Comparison of ENCODE assay signal across 16 cellular contexts in genomic region chr10:121426307-121426706, GRCh38.
DNase-seq lines count a peak whose midpoint lies in the region; ATAC-seq lines count a peak whose summit lies in the region.
"Had no signal": no experiment of that assay in that cellular context is flagged by ENCODE, and none has a peak within 500 bp of the region (broad histone marks: within the 10 kb centered on the region; RNA-seq: fewer than 3 reads in every experiment).

No MANE protein-coding gene starts in this region.

- H3K79me2 ChIP-seq in mesendoderm (ENCODE audit: control insufficient read depth, insufficient read depth, low read length) = no peaks in the 10 kb centered on the region

- no peak overlapping the region for H2AK5ac ChIP-seq in mesendoderm (ENCODE audit: low read length)

- no peak overlapping the region for H3K18ac ChIP-seq in mesendoderm (ENCODE audit: low read length)

- no peak overlapping the region for H3K27ac ChIP-seq in mesendoderm (ENCODE audit: low read depth, low read length)
- H3K27ac ChIP-seq: breast epithelium, heart right ventricle, suprapubic skin, WERI-Rb-1 had no signal

- no peaks in the 10 kb centered on the region for H3K4me1 ChIP-seq in mesendoderm (ENCODE audit: control insufficient read depth, low read depth, low read length)
- H3K4me1 ChIP-seq: breast epithelium, heart right ventricle, suprapubic skin had no signal

- peak; percentile 55 for ATAC-seq in HG03280 (IDR thresholded peaks at IDR 0.05; ENCODE audit: unreplicated experiment)
- ATAC-seq in GM18498 (IDR thresholded peaks at IDR 0.05; ENCODE audit: unreplicated experiment) = no peak
- ATAC-seq: heart right ventricle had no signal

- no peak overlapping the region for H2BK5ac ChIP-seq in mesendoderm (ENCODE audit: low read length)

- H3K9me3 Mint-ChIP-seq in activated CD4-positive, alpha-beta T cell treated with anti-CD3 and anti-CD28 coated beads, Interleukin-2, amount 10 ng/mL, durations not matched to agents 24 days and 14 days = no peaks in the 10 kb centered on the region

- no peak overlapping the region for H2BK15ac ChIP-seq in mesendoderm (replicated peaks; ENCODE audit: low read depth)

- DNase-seq in EH (ENCODE audit: low read depth) = peak; percentile 5
- DNase-seq in RPMI7951 (ENCODE audit: low read depth) = peak; percentile 37
- DNase-seq in mesendoderm = peak; percentile 72
- no peak for DNase-seq in activated CD4-positive, alpha-beta T cell treated with anti-CD3 and anti-CD28 coated beads for 1 hour
- no peak for DNase-seq in activated CD4-positive, alpha-beta T cell treated with anti-CD3 and anti-CD28 coated beads, Interleukin-2, amount 10 ng/mL, durations not matched to agents 24 days and 14 days
- DNase-seq: activated naive CD8-positive, alpha-beta T cell treated with anti-CD3 and anti-CD28 coated beads, Interleukin-2, amount 10 ng/mL, durations not matched to agents 7 days and 5 days; DMS153; heart right ventricle; MV-4-11; occipital lobe; stimulated activated CD4-positive, alpha-beta T cell treated with anti-CD3 and anti-CD28 coated beads, Interleukin-2, amount 100 ng/mL, for 48 hours; WERI-Rb-1 had no signal

- H3K4me1 Mint-ChIP-seq in activated CD4-positive, alpha-beta T cell treated with anti-CD3 and anti-CD28 coated beads, Interleukin-2, amount 10 ng/mL, durations not matched to agents 24 days and 14 days = no peaks in the 10 kb centered on the region
- H3K4me1 Mint-ChIP-seq: activated naive CD8-positive, alpha-beta T cell treated with anti-CD3 and anti-CD28 coated beads, Interleukin-2, amount 10 ng/mL, durations not matched to agents 7 days and 5 days had no signal

- no peak overlapping the region for H3K23ac ChIP-seq in mesendoderm (ENCODE audit: low read length)

- H3K4me2 ChIP-seq in mesendoderm (ENCODE audit: low read length) = no peak overlapping the region

- intact Hi-C loops in activated CD4-positive, alpha-beta T cell treated with anti-CD3 and anti-CD28 coated beads, Interleukin-2, amount 10 ng/mL, durations not matched to agents 24 days and 14 days (cut with micrococcal nuclease) = no loop called here

- no peak overlapping the region for H4K8ac ChIP-seq in mesendoderm (ENCODE audit: low read depth, low read length)

- H3K27me3 Mint-ChIP-seq in activated CD4-positive, alpha-beta T cell treated with anti-CD3 and anti-CD28 coated beads, Interleukin-2, amount 10 ng/mL, durations not matched to agents 24 days and 14 days = no peaks in the 10 kb centered on the region
- H3K27me3 Mint-ChIP-seq: activated naive CD8-positive, alpha-beta T cell treated with anti-CD3 and anti-CD28 coated beads, Interleukin-2, amount 10 ng/mL, durations not matched to agents 7 days and 5 days had no signal

- H3K56ac ChIP-seq in mesendoderm (ENCODE audit: low read length) = no peak overlapping the region

- H2BK120ac ChIP-seq in mesendoderm (ENCODE audit: low read depth, low read length) = no peak overlapping the region

- H3K79me1 ChIP-seq in mesendoderm (ENCODE audit: low read length) = no peaks in the 10 kb centered on the region

- H3K27me3 ChIP-seq in mesendoderm (ENCODE audit: insufficient read depth, low read length, poor library complexity) = no peaks in the 10 kb centered on the region
- H3K27me3 ChIP-seq: breast epithelium, heart right ventricle, suprapubic skin had no signal

- H4K5ac ChIP-seq in mesendoderm (ENCODE audit: low read length) = no peak overlapping the region

- no peak overlapping the region for H3K27ac Mint-ChIP-seq in activated CD4-positive, alpha-beta T cell treated with anti-CD3 and anti-CD28 coated beads, Interleukin-2, amount 10 ng/mL, durations not matched to agents 24 days and 14 days
- H3K27ac Mint-ChIP-seq: activated naive CD8-positive, alpha-beta T cell treated with anti-CD3 and anti-CD28 coated beads, Interleukin-2, amount 10 ng/mL, durations not matched to agents 7 days and 5 days had no signal

- H3K4me3 Mint-ChIP-seq in activated CD4-positive, alpha-beta T cell treated with anti-CD3 and anti-CD28 coated beads, Interleukin-2, amount 10 ng/mL, durations not matched to agents 24 days and 14 days = no peak overlapping the region
- H3K4me3 Mint-ChIP-seq: activated naive CD8-positive, alpha-beta T cell treated with anti-CD3 and anti-CD28 coated beads, Interleukin-2, amount 10 ng/mL, durations not matched to agents 7 days and 5 days had no signal

- no peak overlapping the region for H3K4ac ChIP-seq in mesendoderm (ENCODE audit: low read depth, low read length)

- H3K36me3 ChIP-seq in mesendoderm (ENCODE audit: control insufficient read depth, insufficient read depth, low read length) = no peaks in the 10 kb centered on the region
- H3K36me3 ChIP-seq: breast epithelium, heart right ventricle, suprapubic skin, WERI-Rb-1 had no signal

- H3K9ac ChIP-seq in mesendoderm (ENCODE audit: low read length) = no peak overlapping the region

- H3K36me3 Mint-ChIP-seq in activated CD4-positive, alpha-beta T cell treated with anti-CD3 and anti-CD28 coated beads, Interleukin-2, amount 10 ng/mL, durations not matched to agents 24 days and 14 days (ENCODE audit: low read depth) = no peaks in the 10 kb centered on the region
- H3K36me3 Mint-ChIP-seq: activated naive CD8-positive, alpha-beta T cell treated with anti-CD3 and anti-CD28 coated beads, Interleukin-2, amount 10 ng/mL, durations not matched to agents 7 days and 5 days had no signal

- no peak overlapping the region for H3K4me3 ChIP-seq in mesendoderm (ENCODE audit: low read length)
- H3K4me3 ChIP-seq: breast epithelium, heart right ventricle, suprapubic skin had no signal

- WGBS in mesendoderm (ENCODE audit: extremely low coverage, insufficient coverage, low lambda C conversion rate) = no CpG with 5 or more reads among the region's 7 CpGs

Comparison
In these comparisons a context has a peak if more than half of its experiments do, and no peak if none do; other contexts are left out.
1. DNase-seq: peak in EH (single experiment), RPMI7951 (single experiment) and mesendoderm (single experiment); none in activated CD4-positive, alpha-beta T cell treated with anti-CD3 and anti-CD28 coated beads for 1 hour (single experiment) and activated CD4-positive, alpha-beta T cell treated with anti-CD3 and anti-CD28 coated beads, Interleukin-2, amount 10 ng/mL, durations not matched to agents 24 days and 14 days (single experiment).